Comparison of ENCODE assay signal across 27 cellular contexts in the genomic region with DNA sequence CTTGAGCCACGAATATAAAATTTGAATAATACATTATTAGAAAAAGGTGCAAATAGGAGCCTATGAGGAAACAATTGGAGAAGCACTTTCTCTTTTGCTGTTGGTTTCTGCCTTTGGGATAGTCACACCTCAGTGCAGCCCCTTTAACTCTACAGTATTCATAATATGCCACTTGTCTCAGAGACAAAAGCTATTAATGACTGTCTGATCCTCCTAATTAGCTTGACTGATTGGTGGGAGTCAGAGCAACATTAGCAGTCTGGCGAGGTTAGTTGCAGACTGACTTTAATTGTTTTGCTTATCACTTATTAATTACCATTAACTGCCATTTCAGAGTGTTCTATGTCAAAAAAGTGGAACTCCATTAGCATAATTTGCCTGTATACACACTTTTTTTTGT.
"Had no signal": no experiment of that assay in that cellular context is flagged by ENCODE, and none has a peak within 500 bp of the region (broad histone marks: within the 10 kb centered on the region; RNA-seq: fewer than 3 reads in every experiment).

No MANE protein-coding gene starts in this region.

- H3K79me2 ChIP-seq: parathyroid adenoma had no signal

- H3K36me3 ChIP-seq: neural progenitor cell, ovary, right lobe of liver, sigmoid colon, suprapubic skin, tibial artery, transverse colon, upper lobe of right lung, uterus had no signal

- H3K9me3 ChIP-seq: ovary, psoas muscle, right lobe of liver, sigmoid colon, suprapubic skin, testis, tibial artery, transverse colon, upper lobe of right lung, uterus had no signal

- H3K4me2 ChIP-seq: neural progenitor cell had no signal

- FAIRE-seq: small intestine had no signal

- H3K27me3 ChIP-seq: neural progenitor cell, ovary, right lobe of liver, sigmoid colon, suprapubic skin, testis, tibial artery, transverse colon, upper lobe of right lung, uterus had no signal

- H3K4me1 ChIP-seq: neural progenitor cell, parathyroid adenoma, psoas muscle, right lobe of liver, suprapubic skin, testis, tibial artery, transverse colon, upper lobe of right lung, uterus had no signal

- H3K4me3 ChIP-seq: neural progenitor cell, ovary, psoas muscle, right lobe of liver, sigmoid colon, suprapubic skin, testis, tibial artery, transverse colon, upper lobe of right lung, uterus had no signal

- H3K27ac ChIP-seq: neural progenitor cell, ovary, parathyroid adenoma, psoas muscle, right lobe of liver, sigmoid colon, suprapubic skin, testis, tibial artery, transverse colon, upper lobe of right lung, uterus had no signal

- ATAC-seq: naive thymus-derived CD8-positive, alpha-beta T cell; natural killer cell treated with Interleukin-12 subunit alpha and Interleukin-12 subunit beta and Interleukin-15 and Interleukin-18, amount 100 ng/mL, for 72 hours; psoas muscle; right cardiac atrium; right lobe of liver; stimulated activated effector memory CD8-positive, alpha-beta T cell treated with anti-CD3 and anti-CD28 coated beads, Interleukin-12 subunit alpha, Interleukin-12 subunit beta, amount 100 ng/mL, for 72 hours; stimulated activated naive CD8-positive, alpha-beta T cell treated with anti-CD3 and anti-CD28 coated beads, Interleukin-15, amount 100 ng/mL, for 72 hours; stimulated activated naive CD8-positive, alpha-beta T cell treated with anti-CD3 and anti-CD28 coated beads, Interleukin-15, Interleukin-2, amounts not matched to agents 100 U/mL and 50 U/mL, for 24 hours; upper lobe of right lung had no signal

- DNase-seq: naive thymus-derived CD8-positive, alpha-beta T cell; occipital lobe; ovary; posterior cingulate gyrus; psoas muscle; right cardiac atrium; right lobe of liver; sigmoid colon; small intestine; stimulated activated CD4-positive, alpha-beta T cell treated with anti-CD3 and anti-CD28 coated beads, Interleukin-15, amount 100 ng/mL, for 24 hours; stimulated activated CD4-positive, alpha-beta T cell treated with anti-CD3 and anti-CD28 coated beads, Interleukin-2, amount 100 ng/mL, for 24 hours; stimulated activated CD4-positive, alpha-beta T cell treated with anti-CD3 and anti-CD28 coated beads, Interleukin-2, amount 100 ng/mL, for 48 hours; stimulated activated CD4-positive, alpha-beta T cell treated with anti-CD3 and anti-CD28 coated beads, Interleukin-4, amount 100 ng/mL, for 24 hours; stimulated activated naive CD4-positive, alpha-beta T cell; stimulated activated naive CD8-positive, alpha-beta T cell treated with anti-CD3 and anti-CD28 coated beads, Interleukin-15, amount 100 ng/mL, for 72 hours; stimulated activated naive CD8-positive, alpha-beta T cell treated with anti-CD3 and anti-CD28 coated beads, Interleukin-15, Interleukin-2, amounts not matched to agents 100 U/mL and 50 U/mL, for 24 hours; substantia nigra; testis; tibial artery; transverse colon; upper lobe of right lung; uterus had no signal

- H3K9ac ChIP-seq: neural progenitor cell, parathyroid adenoma had no signal

- H2AFZ ChIP-seq: neural progenitor cell, parathyroid adenoma had no signal
